In genomic region chr17:74670329-74670728, GRCh38 we compare ENCODE assay signal across 16 cellular contexts. TPM values are rescaled to one million over a fixed set of nuclear protein-coding genes. Genes with fewer than 3 reads are reported as not detected.
DNase-seq lines count a peak whose midpoint lies in the region; TF ChIP-seq lines count a peak whose summit lies in the region.
"Had no signal": no experiment of that assay in that cellular context is flagged by ENCODE, and none has a peak within 500 bp of the region (broad histone marks: within the 10 kb centered on the region; RNA-seq: fewer than 3 reads in every experiment).

No MANE protein-coding gene starts in this region.

- no peak overlapping the region for H3K27ac Mint-ChIP-seq in glutamatergic neuron (ENCODE audit: unreplicated experiment)
- H3K27ac Mint-ChIP-seq: CD4-positive, CD25-positive, alpha-beta regulatory T cell had no signal

- H3K36me3 ChIP-seq in WERI-Rb-1 (peaks cover 7% of the 10 kb centered on the region; the same call in 1 of the 2 replicates), SJCRH30 (no peaks in the 10 kb centered on the region)
- H3K36me3 ChIP-seq: BLaER1, HAP-1 had no signal

- H3K36me3 Mint-ChIP-seq in glutamatergic neuron (ENCODE audit: unreplicated experiment) = no peaks in the 10 kb centered on the region
- H3K36me3 Mint-ChIP-seq: CD4-positive, CD25-positive, alpha-beta regulatory T cell had no signal

- TF ChIP-seq CTCF in WERI-Rb-1 (IDR thresholded peaks at IDR 0.05; ENCODE audit: low read depth, low read length) = no peak
- TF ChIP-seq CTCF in glutamatergic neuron (IDR thresholded peaks at IDR 0.05; ENCODE audit: partially characterized antibody, unreplicated experiment) = no peak

- H3K4me1 ChIP-seq in SJCRH30 = no peaks in the 10 kb centered on the region
- H3K4me1 ChIP-seq: BLaER1, HAP-1 had no signal

- H3K9me3 Mint-ChIP-seq in glutamatergic neuron (ENCODE audit: unreplicated experiment) = no peaks in the 10 kb centered on the region

- H3K4me3 ChIP-seq in WERI-Rb-1 (ENCODE audit: low read depth, low read length) (peak overlapping the region; percentile 93), SJCRH30 (no peak overlapping the region)
- H3K4me3 ChIP-seq: BLaER1, GM12878, HAP-1 had no signal

- H3K4me1 Mint-ChIP-seq in glutamatergic neuron (ENCODE audit: low read depth, unreplicated experiment) = peaks cover 16% of the 10 kb centered on the region

- peaks cover 12% of the 10 kb centered on the region for H3K27me3 Mint-ChIP-seq in glutamatergic neuron (ENCODE audit: unreplicated experiment)

- peak; percentile 21 for DNase-seq in activated effector memory CD4-positive, alpha-beta T cell treated with anti-CD3 and anti-CD28 coated beads, Interleukin-2, amount 50 U/mL, for 16 hours
- no peak for DNase-seq in activated effector memory CD4-positive, alpha-beta T cell treated with Interleukin-2 at 50 U/mL for 16 hours
- DNase-seq in WERI-Rb-1 (peak; percentile 60), glutamatergic neuron (no peak), H4 (ENCODE audit: low spot score) (no peak), SJCRH30 (no peak)
- no peak for DNase-seq in activated CD8-positive, alpha-beta memory T cell treated with anti-CD3 and anti-CD28 coated beads, Interleukin-2, amount 50 U/mL, for 48 hours
- DNase-seq: 8988T; AML-193; CD4-positive, CD25-positive, alpha-beta regulatory T cell; GOT3; KG1 had no signal

- peak overlapping the region; percentile 89 for H3K4me3 Mint-ChIP-seq in glutamatergic neuron (ENCODE audit: unreplicated experiment)

- H3K27ac ChIP-seq in WERI-Rb-1 = peak overlapping the region; percentile 84
- H3K27ac ChIP-seq in SJCRH30 = no peak overlapping the region
- H3K27ac ChIP-seq: BLaER1 had no signal

- H3K27me3 ChIP-seq in WERI-Rb-1 (ENCODE audit: insufficient read depth, low read depth, severe bottlenecking) = no peaks in the 10 kb centered on the region
- H3K27me3 ChIP-seq in SJCRH30 = peaks cover 2% of the 10 kb centered on the region; the same call in 1 of the 2 replicates

- H3K9me3 ChIP-seq in WERI-Rb-1 (ENCODE audit: severe bottlenecking) (no peaks in the 10 kb centered on the region), SJCRH30 (replicated peaks) (no peaks in the 10 kb centered on the region)
- H3K9me3 ChIP-seq: BLaER1, HAP-1 had no signal

RNA-seq across cellular contexts. Expression of gene CD300LF, which starts 42.4 kb away (rescaled TPM):
- not detected for total RNA-seq in glutamatergic neuron (ENCODE audit: unreplicated experiment)
- not detected in 2 replicates for total RNA-seq in H4 (2014; rRNA removed; shearing (Covaris generic))
- total RNA-seq in SJCRH30 (2014; rRNA removed; shearing (Covaris generic)) = not detected in 2 replicates
- total RNA-seq: Daoy, GM12878 had no signal

RNA-seq across cellular contexts. Expression of gene CD300E, which starts 46.8 kb away (rescaled TPM):
- total RNA-seq in glutamatergic neuron (ENCODE audit: unreplicated experiment) = not detected
- total RNA-seq in H4 (2014; rRNA removed; shearing (Covaris generic)) = not detected in 2 replicates
- total RNA-seq in SJCRH30 (2014; rRNA removed; shearing (Covaris generic)) = 0.22 TPM in 1 of 2 replicates, not detected in the other
- total RNA-seq: CD4-positive, CD25-positive, alpha-beta regulatory T cell; Daoy; GM12878 had no signal

Comparison
In these comparisons a context has a peak if more than half of its experiments do, and no peak if none do; other contexts are left out.
1. DNase-seq: peak in activated effector memory CD4-positive, alpha-beta T cell treated with anti-CD3 and anti-CD28 coated beads, Interleukin-2, amount 50 U/mL, for 16 hours (single experiment) and WERI-Rb-1 (single experiment); none in activated effector memory CD4-positive, alpha-beta T cell treated with Interleukin-2 at 50 U/mL for 16 hours (single experiment), glutamatergic neuron (single experiment), H4 (single experiment), SJCRH30 (0 of 2) and activated CD8-positive, alpha-beta memory T cell treated with anti-CD3 and anti-CD28 coated beads, Interleukin-2, amount 50 U/mL, for 48 hours (single experiment).